In genomic region chr12:52903285-52903854, GRCh38 we compare ENCODE assay signal across 8 cellular contexts. TPM values are rescaled to one million over a fixed set of nuclear protein-coding genes. Genes with fewer than 3 reads are reported as not detected.
A peak's percentile ranks its signal among the peaks of the same experiment; 100 is the strongest.
DNase-seq lines count a peak whose midpoint lies in the region; ATAC-seq and TF ChIP-seq lines count a peak whose summit lies in the region.

No MANE protein-coding gene starts in this region.

- peak overlapping the region; percentile 96 for H3K27ac ChIP-seq in RWPE1
- H3K27ac ChIP-seq in heart right ventricle, result peak overlapping the region in 8 of 10 donors; percentile 3 to 75 (median 70)
- H3K27ac ChIP-seq in vagina, result peak overlapping the region; percentile 74

- peak in 1 of 2 donors; percentile 64 for TF ChIP-seq POLR2A in vagina (IDR thresholded peaks at IDR 0.05)

- intact Hi-C loops in heart right ventricle (cut with DNase I) (loop anchor here in 1 of 10 donors (5.0 kb wide), 1 partner anchor 74 kb away; no protein-coding TSS in a partner anchor), posterior cingulate gyrus (cut with DNase I) (no loop called here), vagina (cut with DNase I) (no loop called here)

- peak; percentile 26 for ATAC-seq in HG03442 (IDR thresholded peaks at IDR 0.05; ENCODE audit: unreplicated experiment)
- peak; percentile 91 to 97 (median 92) for ATAC-seq in heart right ventricle

- H3K27me3 ChIP-seq in adipocyte (replicated peaks; ENCODE audit: control insufficient read depth, insufficient read depth, low read length), result no peaks in the 10 kb centered on the region
- peaks cover 0 to 5% (median 0%) of the 10 kb centered on the region in 7 donors for H3K27me3 ChIP-seq in heart right ventricle
- H3K27me3 ChIP-seq in vagina, result no peaks in the 10 kb centered on the region

- TF ChIP-seq CTCF in RWPE1 (conservative IDR thresholded peaks at IDR 0.05; ENCODE audit: low read depth) (no peak), heart right ventricle (IDR thresholded peaks at IDR 0.05) (no peak), vagina (IDR thresholded peaks at IDR 0.05) (peak in 1 of 3 experiments; percentile 20)

- peak overlapping the region; percentile 69 for H3K4me3 ChIP-seq in adipocyte (ENCODE audit: low read length)
- H3K4me3 ChIP-seq in heart right ventricle, result peak overlapping the region; percentile 10 to 58 (median 54)
- H3K4me3 ChIP-seq in vagina, result peak overlapping the region; percentile 51 to 55

- POLR2A ChIA-PET in RWPE1 (lab: Yijun Ruan, JAX; ENCODE audit: low non-redundant PET), result interaction anchor here (0.5 kb wide), 1 partner anchor 102 kb away, joined by 4 read pairs; no protein-coding TSS in a partner anchor

- WGBS in heart right ventricle, 2 donors, result 5 to 9% methylated on average over 33 to 34 of the region's 34 CpGs

- peak overlapping the region; percentile 56 for H3K9ac ChIP-seq in adipocyte (ENCODE audit: low read length)

- H3K9me3 ChIP-seq in adipocyte (ENCODE audit: control insufficient read depth, low read length) (no peaks in the 10 kb centered on the region), heart right ventricle (no peaks in the 10 kb centered on the region), vagina (no peaks in the 10 kb centered on the region)

- CTCF ChIA-PET in RWPE1 (lab: Yijun Ruan, JAX), result interaction anchor here (1.0 to 3.5 kb wide), 2 partner anchors 77 to 78 kb away, joined by 3 to 29 read pairs; no protein-coding TSS in a partner anchor

- DNase-seq in DMS153 (lab: John Stamatoyannopoulos, UW) (peak; percentile 47), RWPE1 (ENCODE audit: low spot score) (no peak), adipocyte (ENCODE audit: low read depth) (peak; percentile 62), heart right ventricle (peak; percentile 74 to 79), posterior cingulate gyrus (peak; percentile 19 to 93 (median 38)), vagina (ENCODE audit: extremely low spot score in 2 of 2) (no peak), cerebellar cortex (ENCODE audit: low spot score) (no peak)

- no peaks in the 10 kb centered on the region for H3K36me3 ChIP-seq in adipocyte (ENCODE audit: control insufficient read depth, insufficient read depth, low read length, severe bottlenecking)
- H3K36me3 ChIP-seq in heart right ventricle, result peaks cover 0 to 17% (median 0%) of the 10 kb centered on the region in 9 donors
- no peaks in the 10 kb centered on the region for H3K36me3 ChIP-seq in vagina

- H3K4me1 ChIP-seq in adipocyte (ENCODE audit: control insufficient read depth, insufficient read depth, low read length), result peaks cover 11% of the 10 kb centered on the region
- peaks cover 0 to 25% (median 0%) of the 10 kb centered on the region in 9 donors for H3K4me1 ChIP-seq in heart right ventricle
- H3K4me1 ChIP-seq in vagina, result peaks cover 40% of the 10 kb centered on the region

RNA-seq across cellular contexts. Expression of gene KRT8, which starts 1.5 kb away (rescaled TPM):
- total RNA-seq in heart right ventricle (100 to 1,000 TPM in 6 of 10 donors, 10 to 100 TPM in 4; 52.1 to 150 (median 109) TPM), vagina (22.8 TPM)
- 100 to 1,000 TPM; 153 to 161 TPM for polyA plus RNA-seq in heart right ventricle

RNA-seq across cellular contexts. Expression of gene KRT18, which starts 45.5 kb away (rescaled TPM):
- 10 to 100 TPM in 1 of 10 donors, 1 to 10 TPM in 9; 2.8 to 20.9 (median 6.4) TPM for total RNA-seq in heart right ventricle
- 10 to 100 TPM in 1 of 2 donors, 1 to 10 TPM in 1; 7.8 to 13.1 TPM for polyA plus RNA-seq in heart right ventricle
- 93.1 TPM for total RNA-seq in vagina

RNA-seq across cellular contexts. Expression of gene KRT78, which starts 54.6 kb away (rescaled TPM):
- total RNA-seq in heart right ventricle (not detected), vagina (89.1 TPM)
- under 1 TPM in 1 of 2 donors, not detected in 1; 0.07 TPM for polyA plus RNA-seq in heart right ventricle

Comparison
In these comparisons a context has a peak if more than half of its experiments do, and no peak if none do; other contexts are left out.
1. DNase-seq: peak in DMS153 (single experiment), adipocyte (single experiment), heart right ventricle (2 of 2) and posterior cingulate gyrus (10 of 10); none in RWPE1 (single experiment), vagina (0 of 2) and cerebellar cortex (single experiment).
2. RNA of gene KRT78, which starts 54.6 kb away (total RNA-seq): 89.1 TPM in vagina (single experiment); not detected in heart right ventricle; every median in the first group is over 10 times any median in the second.
3. Peak in every context shown above with its lines, with median percentiles within 50 percentile points of each other: H3K27ac ChIP-seq and H3K4me3 ChIP-seq.